Comparison of ENCODE assay signal across 11 cellular contexts in genomic region chr7:137772748-137773147, GRCh38.
A peak's percentile ranks its signal among the peaks of the same experiment; 100 is the strongest.
DNase-seq lines count a peak whose midpoint lies in the region; ATAC-seq and TF ChIP-seq lines count a peak whose summit lies in the region.
"Had no signal": no experiment of that assay in that cellular context is flagged by ENCODE, and none has a peak within 500 bp of the region (broad histone marks: within the 10 kb centered on the region; RNA-seq: fewer than 3 reads in every experiment).

No MANE protein-coding gene starts in this region.

- H3K9ac ChIP-seq in skeletal muscle tissue (ENCODE audit: low read depth in 1 of 3, low read length in 3 of 3), result no peak overlapping the region

- intact Hi-C loops in activated CD4-positive, alpha-beta memory T cell treated with anti-CD3 and anti-CD28 coated beads for 36 hours (cut with micrococcal nuclease), result loop anchor here (5.0 kb wide), 1 partner anchor 125 kb away; no protein-coding TSS in a partner anchor
- intact Hi-C loops in thyroid gland (cut with DNase I), result no loop called here

- H3K9me3 ChIP-seq in skeletal muscle tissue (ENCODE audit: control insufficient read depth in 3 of 3, low read length in 3 of 3) (no peaks in the 10 kb centered on the region), thyroid gland (no peaks in the 10 kb centered on the region)
- H3K9me3 ChIP-seq in CD8-positive, alpha-beta memory T cell (ENCODE audit: low read length), result no peaks in the 10 kb centered on the region
- H3K9me3 ChIP-seq: right atrium auricular region had no signal

- no peaks in the 10 kb centered on the region for H3K4me1 Mint-ChIP-seq in activated CD4-positive, alpha-beta memory T cell treated with anti-CD3 and anti-CD28 coated beads for 36 hours (ENCODE audit: low read depth)
- no peaks in the 10 kb centered on the region for H3K4me1 Mint-ChIP-seq in activated CD4-positive, alpha-beta memory T cell treated with anti-CD3 and anti-CD28 coated beads, Interleukin-2, amount 10 ng/mL, durations not matched to agents 7 days and 5 days
- H3K4me1 Mint-ChIP-seq in CD8-positive, alpha-beta memory T cell, result no peaks in the 10 kb centered on the region

- no peak for DNase-seq in activated CD4-positive, alpha-beta memory T cell treated with anti-CD3 and anti-CD28 coated beads for 36 hours
- no peak for DNase-seq in activated CD4-positive, alpha-beta memory T cell treated with anti-CD3 and anti-CD28 coated beads, Interleukin-2, amount 10 ng/mL, durations not matched to agents 7 days and 5 days
- peak; percentile 40 for DNase-seq in fibroblast of the conjunctiva (ENCODE audit: low read depth)
- no peak for DNase-seq in CD8-positive, alpha-beta memory T cell
- DNase-seq in thyroid gland, result no peak
- DNase-seq: activated naive CD4-positive, alpha-beta T cell treated with Interleukin-2 at 50 U/mL for 16 hours; NCI-H1092 had no signal

- POLR2A ChIA-PET in activated CD4-positive, alpha-beta memory T cell treated with anti-CD3 and anti-CD28 coated beads for 36 hours (lab: Charles Lee), result no interaction called here
- POLR2A ChIA-PET in activated CD4-positive, alpha-beta memory T cell treated with anti-CD3 and anti-CD28 coated beads, Interleukin-2, amount 10 ng/mL, durations not matched to agents 7 days and 5 days (lab: Charles Lee), result no interaction called here
- POLR2A ChIA-PET in CD8-positive, alpha-beta memory T cell (lab: Charles Lee), result no interaction called here

- peaks cover 2% of the 10 kb centered on the region for H3K27me3 Mint-ChIP-seq in activated CD4-positive, alpha-beta memory T cell treated with anti-CD3 and anti-CD28 coated beads for 36 hours
- H3K27me3 Mint-ChIP-seq in activated CD4-positive, alpha-beta memory T cell treated with anti-CD3 and anti-CD28 coated beads, Interleukin-2, amount 10 ng/mL, durations not matched to agents 7 days and 5 days, result peaks cover 2% of the 10 kb centered on the region
- peaks cover 0 to 2% of the 10 kb centered on the region in 2 donors for H3K27me3 Mint-ChIP-seq in CD8-positive, alpha-beta memory T cell

- H3K4me3 ChIP-seq in skeletal muscle tissue (ENCODE audit: low read length in 3 of 3), result no peak overlapping the region
- no peak overlapping the region for H3K4me3 ChIP-seq in CD8-positive, alpha-beta memory T cell (ENCODE audit: low read length)
- no peak overlapping the region for H3K4me3 ChIP-seq in thyroid gland (replicated peaks in 1 of 3)
- H3K4me3 ChIP-seq: right atrium auricular region had no signal

- no peak overlapping the region for H3K27ac Mint-ChIP-seq in activated CD4-positive, alpha-beta memory T cell treated with anti-CD3 and anti-CD28 coated beads for 36 hours
- no peak overlapping the region for H3K27ac Mint-ChIP-seq in activated CD4-positive, alpha-beta memory T cell treated with anti-CD3 and anti-CD28 coated beads, Interleukin-2, amount 10 ng/mL, durations not matched to agents 7 days and 5 days
- no peak overlapping the region for H3K27ac Mint-ChIP-seq in CD8-positive, alpha-beta memory T cell

- peak; percentile 77 for ATAC-seq in SK-N-SH treated with all-trans-retinoic acid at 6 μM for 48 hours
- ATAC-seq in HG03135 (IDR thresholded peaks at IDR 0.05; ENCODE audit: unreplicated experiment), result no peak

- H3K36me3 ChIP-seq in skeletal muscle tissue (ENCODE audit: control insufficient read depth in 3 of 3, insufficient read depth in 3 of 3, low read length in 3 of 3) (no peaks in the 10 kb centered on the region), thyroid gland (no peaks in the 10 kb centered on the region)
- H3K36me3 ChIP-seq in CD8-positive, alpha-beta memory T cell (ENCODE audit: insufficient read depth, low read length), result no peaks in the 10 kb centered on the region
- H3K36me3 ChIP-seq: right atrium auricular region had no signal

- TF ChIP-seq POLR2A in thyroid gland (IDR thresholded peaks at IDR 0.05), result no peak

- H3K27ac ChIP-seq in skeletal muscle tissue (ENCODE audit: low read depth, low read length) (peak overlapping the region; percentile 45), thyroid gland (no peak overlapping the region)
- no peak overlapping the region for H3K27ac ChIP-seq in CD8-positive, alpha-beta memory T cell (ENCODE audit: low read depth, low read length)

- peak overlapping the region; percentile 7 for H3K4me3 Mint-ChIP-seq in activated CD4-positive, alpha-beta memory T cell treated with anti-CD3 and anti-CD28 coated beads for 36 hours
- H3K4me3 Mint-ChIP-seq in activated CD4-positive, alpha-beta memory T cell treated with anti-CD3 and anti-CD28 coated beads, Interleukin-2, amount 10 ng/mL, durations not matched to agents 7 days and 5 days, result no peak overlapping the region
- H3K4me3 Mint-ChIP-seq in CD8-positive, alpha-beta memory T cell, result no peak overlapping the region

- H3K4me1 ChIP-seq in skeletal muscle tissue (ENCODE audit: control insufficient read depth in 3 of 3, insufficient read depth in 3 of 3, low read length in 3 of 3), result no peaks in the 10 kb centered on the region
- H3K4me1 ChIP-seq in CD8-positive, alpha-beta memory T cell (ENCODE audit: insufficient read depth, low read length), result no peaks in the 10 kb centered on the region
- H3K4me1 ChIP-seq in thyroid gland, result peaks cover 4 to 28% of the 10 kb centered on the region in 2 donors
- H3K4me1 ChIP-seq: right atrium auricular region had no signal

- H3K9me3 Mint-ChIP-seq in activated CD4-positive, alpha-beta memory T cell treated with anti-CD3 and anti-CD28 coated beads for 36 hours, result no peaks in the 10 kb centered on the region
- H3K9me3 Mint-ChIP-seq in activated CD4-positive, alpha-beta memory T cell treated with anti-CD3 and anti-CD28 coated beads, Interleukin-2, amount 10 ng/mL, durations not matched to agents 7 days and 5 days, result no peaks in the 10 kb centered on the region
- no peaks in the 10 kb centered on the region for H3K9me3 Mint-ChIP-seq in CD8-positive, alpha-beta memory T cell

- TF ChIP-seq CTCF in thyroid gland (IDR thresholded peaks at IDR 0.05), result no peak

- no peaks in the 10 kb centered on the region for H3K36me3 Mint-ChIP-seq in activated CD4-positive, alpha-beta memory T cell treated with anti-CD3 and anti-CD28 coated beads for 36 hours
- H3K36me3 Mint-ChIP-seq in activated CD4-positive, alpha-beta memory T cell treated with anti-CD3 and anti-CD28 coated beads, Interleukin-2, amount 10 ng/mL, durations not matched to agents 7 days and 5 days (ENCODE audit: low read depth), result no peaks in the 10 kb centered on the region
- no peaks in the 10 kb centered on the region for H3K36me3 Mint-ChIP-seq in CD8-positive, alpha-beta memory T cell

- CTCF ChIA-PET in activated CD4-positive, alpha-beta memory T cell treated with anti-CD3 and anti-CD28 coated beads for 36 hours (lab: Charles Lee), result no interaction called here
- CTCF ChIA-PET in activated CD4-positive, alpha-beta memory T cell treated with anti-CD3 and anti-CD28 coated beads, Interleukin-2, amount 10 ng/mL, durations not matched to agents 7 days and 5 days (lab: Charles Lee), result no interaction called here
- CTCF ChIA-PET in CD8-positive, alpha-beta memory T cell (lab: Charles Lee), result no interaction called here

- H3K27me3 ChIP-seq in skeletal muscle tissue (ENCODE audit: control insufficient read depth in 3 of 3, insufficient read depth in 3 of 3, low read length in 3 of 3) (no peaks in the 10 kb centered on the region), thyroid gland (no peaks in the 10 kb centered on the region)
- no peaks in the 10 kb centered on the region for H3K27me3 ChIP-seq in CD8-positive, alpha-beta memory T cell (ENCODE audit: insufficient read depth, low read length, poor library complexity, severe bottlenecking)
- H3K27me3 ChIP-seq: right atrium auricular region had no signal

TF ChIP-seq in SK-N-SH treated with all-trans-retinoic acid at 6 μM for 48 hours, 23 proteins besides CTCF, POLR2A, EP300 and RAD21:
- no peak for TF ChIP-seq ZFP30 (CRISPR knock-in tag; IDR thresholded peaks at IDR 0.05)
